Comparison of ENCODE assay signal across 8 cellular contexts in genomic region chr4:54099959-54100606, GRCh38. TPM values are rescaled to one million over a fixed set of nuclear protein-coding genes. Genes with fewer than 3 reads are reported as not detected.
A peak's percentile ranks its signal among the peaks of the same experiment; 100 is the strongest.
DNase-seq lines count a peak whose midpoint lies in the region; ATAC-seq and TF ChIP-seq lines count a peak whose summit lies in the region.

GSX2 (plus strand) TSS chr4:54100163; CDS start chr4:54100345, 182 bp downstream.

- no peaks in the 10 kb centered on the region for H3F3A ChIP-seq in SU-DHL-6 (ENCODE audit: insufficient read depth)

- no peaks in the 10 kb centered on the region for H3K9me3 ChIP-seq in SU-DHL-6 (ENCODE audit: insufficient read depth, low read length)

- H4K20me1 ChIP-seq in SU-DHL-6 (ENCODE audit: low read depth, low read length), result no peaks in the 10 kb centered on the region

- no peaks in the 10 kb centered on the region for H3K27me3 ChIP-seq in SU-DHL-6 (ENCODE audit: low read length)

- no peaks in the 10 kb centered on the region for H3K79me2 ChIP-seq in SU-DHL-6 (ENCODE audit: insufficient read depth, low read length)

- peak; percentile 38 for ATAC-seq in sciatic nerve
- ATAC-seq in GM19452 (IDR thresholded peaks at IDR 0.05; ENCODE audit: unreplicated experiment), result no peak
- no peak for ATAC-seq in HG03196 (IDR thresholded peaks at IDR 0.05; ENCODE audit: unreplicated experiment)
- no peak for ATAC-seq in GM19023 (IDR thresholded peaks at IDR 0.05; ENCODE audit: unreplicated experiment)

- no peak within 1 kb of the TSS for H3K27ac ChIP-seq in SU-DHL-6 (ENCODE audit: low read depth, low read length)

- intact Hi-C loops in sciatic nerve (cut with DNase I), result no loop called here

- CTCF ChIA-PET in GM10248 (lab: Yijun Ruan, JAX), result no interaction called here

- H3K9ac ChIP-seq in SU-DHL-6 (ENCODE audit: low read length), result peak within 1 kb of the TSS; percentile 18; the same call in 1 of the 2 replicates

- no peak for TF ChIP-seq CTCF in GM10248 (IDR thresholded peaks at IDR 0.05; ENCODE audit: control extremely low read depth, extremely low read depth, low read depth, missing control alignments)
- no peak for TF ChIP-seq CTCF in SU-DHL-6 (IDR thresholded peaks at IDR 0.05; ENCODE audit: insufficient read depth, low read length, poor library complexity, severe bottlenecking)

- no peaks in the 10 kb centered on the region for H3K36me3 ChIP-seq in SU-DHL-6 (ENCODE audit: low read length)

- H3K4me3 ChIP-seq in SU-DHL-6 (ENCODE audit: insufficient read depth, low read length, poor library complexity, severe bottlenecking), result no peak within 1 kb of the TSS

- H3K9me2 ChIP-seq in SU-DHL-6 (replicated peaks; ENCODE audit: insufficient read depth, low read length), result no peaks in the 10 kb centered on the region

- POLR2A ChIA-PET in GM10248 (lab: Yijun Ruan, JAX), result no interaction called here

- peak within 1 kb of the TSS; percentile 45 for H3K4me2 ChIP-seq in SU-DHL-6 (ENCODE audit: low read depth, low read length, poor library complexity, severe bottlenecking)

- DNase-seq in GM10248 (ENCODE audit: extremely low spot score) (peak; percentile 35), glomerular visceral epithelial cell (ENCODE audit: extremely low spot score) (peak; percentile 35), sciatic nerve (ENCODE audit: low spot score) (peak; percentile 65), NCI-H345 (lab: John Stamatoyannopoulos, UW) (no peak)

- H2AFZ ChIP-seq in SU-DHL-6 (ENCODE audit: low read depth, low read length, severe bottlenecking), result no peak within 1 kb of the TSS

RNA-seq across cellular contexts. Expression of gene GSX2, which starts in this region (rescaled TPM):
- 0.58 TPM for total RNA-seq in sciatic nerve

Comparison
In these comparisons a context has a peak if more than half of its experiments do, and no peak if none do; other contexts are left out.
1. Peak in DNase-seq and ATAC-seq in sciatic nerve; RNA of the gene not detected or under 1 TPM.